Comparison of ENCODE assay signal across 9 cellular contexts in genomic region chr11:73321342-73322110, GRCh38. TPM values are rescaled to one million over a fixed set of nuclear protein-coding genes. Genes with fewer than 3 reads are reported as not detected.
DNase-seq lines count a peak whose midpoint lies in the region; ATAC-seq, FAIRE-seq and TF ChIP-seq lines count a peak whose summit lies in the region.
"Had no signal": no experiment of that assay in that cellular context is flagged by ENCODE, and none has a peak within 500 bp of the region (broad histone marks: within the 10 kb centered on the region; RNA-seq: fewer than 3 reads in every experiment).

No MANE protein-coding gene starts in this region.

- peak overlapping the region; percentile 72 for H3K4me2 ChIP-seq in astrocyte (ENCODE audit: low read length)
- peak overlapping the region; percentile 30; the same call in 1 of the 2 replicates for H3K4me2 ChIP-seq in HepG2 (ENCODE audit: low read depth, low read length)

- peak overlapping the region; percentile 79 for H3K9ac ChIP-seq in astrocyte (ENCODE audit: low read length)
- H3K9ac ChIP-seq in HepG2 (ENCODE audit: insufficient read depth, low read depth, low read length): no peak overlapping the region

- H3K4me3 ChIP-seq in Jurkat, Clone E6-1 (ENCODE audit: low read length): no peak overlapping the region
- H3K4me3 ChIP-seq in astrocyte (ENCODE audit: insufficient read depth, low read depth, low read length) (no peak overlapping the region), HepG2 (replicated peaks in 1 of 3; ENCODE audit: insufficient read depth in 1 of 3, low read depth in 2 of 3, low read length in 3 of 3) (no peak overlapping the region), thoracic aorta (peak overlapping the region; percentile 47)

- DNase-seq in Jurkat, Clone E6-1 (ENCODE audit: low read depth, low spot score): peak; percentile 23
- peak; percentile 70 for DNase-seq in astrocyte (ENCODE audit: low read depth)
- DNase-seq in HepG2 (ENCODE audit: low spot score): no peak
- DNase-seq in thoracic aorta (ENCODE audit: low spot score): no peak
- DNase-seq in DMS53 treated with DMSO at 0.1 percent for 48 hours (lab: John Stamatoyannopoulos, UW; ENCODE audit: unreplicated experiment): no peak
- DNase-seq: stimulated activated CD4-positive, alpha-beta T cell treated with anti-CD3 and anti-CD28 coated beads, Interleukin-2, amount 100 ng/mL, for 48 hours had no signal

- H2AFZ ChIP-seq in astrocyte (ENCODE audit: low read depth, low read length): no peak overlapping the region
- no peak overlapping the region for H2AFZ ChIP-seq in HepG2 (ENCODE audit: low read length)

- TF ChIP-seq EP300 in HepG2 (IDR thresholded peaks at IDR 0.05; ENCODE audit: low read depth in 2 of 2, low read length in 2 of 2): no peak
- no peak for TF ChIP-seq EP300 in HepG2 (CRISPR knock-in tag; IDR thresholded peaks at IDR 0.05; ENCODE audit: borderline replicate concordance)

- H3K79me2 ChIP-seq in astrocyte (ENCODE audit: insufficient read depth, low read length): peaks cover 96% of the 10 kb centered on the region
- peaks cover 36% of the 10 kb centered on the region for H3K79me2 ChIP-seq in HepG2 (ENCODE audit: insufficient read depth, low read length)

- peaks cover 51% of the 10 kb centered on the region for H4K20me1 ChIP-seq in astrocyte (ENCODE audit: insufficient read depth, low read length)
- peaks cover 10% of the 10 kb centered on the region for H4K20me1 ChIP-seq in HepG2 (ENCODE audit: insufficient read depth, low read length)

- intact Hi-C loops in HepG2 (cut with micrococcal nuclease; ENCODE audit: unreplicated experiment): no loop called here

- no peak for TF ChIP-seq POLR2A in HepG2 (IDR thresholded peaks at IDR 0.05; ENCODE audit: insufficient read depth in 1 of 2, low read depth in 2 of 2, low read length in 2 of 2)

- peak overlapping the region; percentile 93 for H3K27ac Mint-ChIP-seq in astrocyte (ENCODE audit: unreplicated experiment)

- POLR2A ChIA-PET in HepG2 (lab: Yijun Ruan, JAX): interaction anchor here (1.0 to 6.3 kb wide), 3 partner anchors 7 to 12 kb away, joined by 3 to 35 read pairs (median 7); no protein-coding TSS in a partner anchor

- CTCF ChIA-PET in HepG2 (lab: Yijun Ruan, JAX; ENCODE audit: low intra/inter-chr PET ratio, low total read pairs): no interaction called here

- in situ Hi-C loops in HepG2 (cut with HindIII; ENCODE audit: extremely low pct_ligation_motif_present, low pct_unique_long_range_greater_than_20kb): no loop called here

- no peak for TF ChIP-seq CTCF in astrocyte (IDR thresholded peaks at IDR 0.05; ENCODE audit: insufficient read depth, low read depth, low read length)
- TF ChIP-seq CTCF in HepG2 (CRISPR knock-in tag; IDR thresholded peaks at IDR 0.05): peak; percentile 21; the same call in 1 of the 2 replicates
- no peak for TF ChIP-seq CTCF in thoracic aorta (IDR thresholded peaks at IDR 0.05)

- H3K4me1 ChIP-seq in astrocyte (ENCODE audit: insufficient read depth, low read length) (peaks cover 66% of the 10 kb centered on the region), HepG2 (ENCODE audit: insufficient read depth, low read length) (peaks cover 83% of the 10 kb centered on the region), thoracic aorta (ENCODE audit: control insufficient read depth in 1 of 2, low read depth in 2 of 2) (peaks cover 85 to 99% of the 10 kb centered on the region in 2 donors)

- peaks cover 61% of the 10 kb centered on the region for H3K4me1 Mint-ChIP-seq in astrocyte (ENCODE audit: low read depth, unreplicated experiment)

- no peak for TF ChIP-seq RAD21 in HepG2 (CRISPR knock-in tag; IDR thresholded peaks at IDR 0.05)

- no peak overlapping the region for H3K4me3 Mint-ChIP-seq in astrocyte (ENCODE audit: unreplicated experiment)

- no peak for ATAC-seq in HepG2
- no peak for ATAC-seq in thoracic aorta (ENCODE audit: insufficient number of reproducible peaks, low FRiP score, low read depth)
- ATAC-seq in HG03139 (IDR thresholded peaks at IDR 0.05; ENCODE audit: unreplicated experiment): no peak
- ATAC-seq in HG02852 (IDR thresholded peaks at IDR 0.05; ENCODE audit: unreplicated experiment): no peak

- FAIRE-seq in astrocyte (lab: Jason Lieb, UNC): no peak
- no peak for FAIRE-seq in HepG2 (lab: Jason Lieb, UNC)
- FAIRE-seq: colon had no signal

- WGBS in HepG2 (ENCODE audit: low lambda C conversion rate): 56% methylated on average over 10 of the region's 11 CpGs

- H3K36me3 Mint-ChIP-seq in astrocyte (ENCODE audit: low read depth, unreplicated experiment): peaks cover 5% of the 10 kb centered on the region

- H3K27me3 Mint-ChIP-seq in astrocyte (ENCODE audit: low read depth, unreplicated experiment): no peaks in the 10 kb centered on the region

- no peaks in the 10 kb centered on the region for H3K9me3 Mint-ChIP-seq in astrocyte (ENCODE audit: unreplicated experiment)

- no TSS peak for BruUV-seq in HepG2 (replicated peaks; lab: Mats Ljungman, UMichigan)

- H3K9me3 ChIP-seq in astrocyte (ENCODE audit: insufficient read depth, low read depth, low read length) (no peaks in the 10 kb centered on the region), HepG2 (ENCODE audit: low read length) (no peaks in the 10 kb centered on the region), thoracic aorta (no peaks in the 10 kb centered on the region)

- no peaks in the 10 kb centered on the region for H3K27me3 ChIP-seq in astrocyte (ENCODE audit: insufficient read depth, low read length)
- H3K27me3 ChIP-seq in HepG2 (ENCODE audit: control insufficient read depth in 1 of 2, insufficient read depth in 2 of 2, low read length in 2 of 2): no peaks in the 10 kb centered on the region
- H3K27me3 ChIP-seq in thoracic aorta (replicated peaks; ENCODE audit: insufficient read depth): no peaks in the 10 kb centered on the region

- peak overlapping the region; percentile 82 for H3K27ac ChIP-seq in astrocyte (ENCODE audit: low read depth, low read length)
- H3K27ac ChIP-seq in HepG2 (ENCODE audit: extremely low read length, insufficient read depth, low read length): no peak overlapping the region
- peak overlapping the region; percentile 98 to 100 for H3K27ac ChIP-seq in thoracic aorta

- no peaks in the 10 kb centered on the region for H3K36me3 ChIP-seq in astrocyte (ENCODE audit: insufficient read depth, low read length)
- peaks cover 3 to 21% of the 10 kb centered on the region in 2 experiments; a peak in 4 of 5 replicates for H3K36me3 ChIP-seq in HepG2 (replicated peaks in 1 of 2; ENCODE audit: control insufficient read depth in 1 of 2, insufficient read depth in 2 of 2, low read length in 2 of 2)
- H3K36me3 ChIP-seq in thoracic aorta: peaks cover 3% of the 10 kb centered on the region

RNA-seq across cellular contexts. Expression of gene ARHGEF17, which starts 13.4 kb away (rescaled TPM):
- 4.4 TPM for polyA plus RNA-seq in Jurkat, Clone E6-1 (2012; ENCODE audit: insufficient read depth, insufficient read length)
- 59.7 and 66.4 TPM in 2 replicates for total RNA-seq in astrocyte
- total RNA-seq in HepG2 (2016; rRNA removed; fragmentation: Illumina TruSeq; extraction: Trizol): 5.7 and 10.7 TPM in 2 replicates
- 4.6 and 5.1 TPM in 2 replicates for total RNA-seq in HepG2 (2016; cell fraction: cytosol; rRNA removed; fragmentation: Illumina TruSeq; extraction: Trizol; ENCODE audit: low read depth)
- 3.7 and 12.1 TPM in 2 replicates for total RNA-seq in HepG2 (2016; cell fraction: insoluble cytoplasmic fraction; rRNA removed; fragmentation: Illumina TruSeq; extraction: Trizol)
- total RNA-seq in HepG2 (2016; cell fraction: membrane; rRNA removed; fragmentation: Illumina TruSeq; extraction: Trizol): 3.3 and 3.8 TPM in 2 replicates
- 20.3 and 20.6 TPM in 2 replicates for total RNA-seq in HepG2 (2016; cell fraction: nucleus; rRNA removed; fragmentation: Illumina TruSeq; extraction: Trizol)
- 28.8 and 37.7 TPM in 2 replicates for polyA plus RNA-seq in HepG2 (2011; rRNA removed)
- polyA plus RNA-seq in HepG2 (2011; cell fraction: cytosol; rRNA removed): 7.4 and 13.6 TPM in 2 replicates
- 250 and 318 TPM in 2 replicates for polyA plus RNA-seq in HepG2 (2011; cell fraction: nucleus; rRNA removed)
- 17.9 and 20.3 TPM in 2 replicates for polyA plus RNA-seq in HepG2 (2012)
- polyA plus RNA-seq in HepG2 (2016; cell fraction: cytosol; fragmentation: Illumina TruSeq; extraction: Trizol; ENCODE audit: low read depth): 0.35 and 0.64 TPM in 2 replicates
- 5.4 and 7.1 TPM in 2 replicates for polyA plus RNA-seq in HepG2 (2016; cell fraction: insoluble cytoplasmic fraction; fragmentation: Illumina TruSeq; extraction: Trizol; ENCODE audit: low read depth)
- 0.76 and 0.94 TPM in 2 replicates for polyA plus RNA-seq in HepG2 (2016; cell fraction: membrane; fragmentation: Illumina TruSeq; extraction: Trizol; ENCODE audit: low read depth)
- 83.1 and 89.4 TPM in 2 replicates for polyA plus RNA-seq in HepG2 (2016; cell fraction: nucleus; fragmentation: Illumina TruSeq; extraction: Trizol; ENCODE audit: insufficient read depth, low read depth)
- 41.7 and 126 TPM in 2 replicates for polyA minus RNA-seq in HepG2 (2011; rRNA and poly(A)+ RNA removed; ENCODE audit: low replicate concordance)
- polyA minus RNA-seq in HepG2 (2011; cell fraction: cytosol; rRNA and poly(A)+ RNA removed): 13.5 and 20.6 TPM in 2 replicates
- polyA minus RNA-seq in HepG2 (2011; cell fraction: nucleus; rRNA and poly(A)+ RNA removed): 85.9 and 99.9 TPM in 2 replicates
- 100 to 1,000 TPM; 244 to 308 TPM for total RNA-seq in thoracic aorta

RNA-seq across cellular contexts. Expression of gene P2RY6, which starts 49.4 kb away (rescaled TPM):
- polyA plus RNA-seq in Jurkat, Clone E6-1 (2012; ENCODE audit: insufficient read depth, insufficient read length): not detected
- total RNA-seq in astrocyte: 0.14 and 0.75 TPM in 2 replicates
- 0.11 and 0.29 TPM in 2 replicates for total RNA-seq in HepG2 (2016; rRNA removed; fragmentation: Illumina TruSeq; extraction: Trizol)
- total RNA-seq in HepG2 (2016; cell fraction: cytosol; rRNA removed; fragmentation: Illumina TruSeq; extraction: Trizol; ENCODE audit: low read depth): 0.10 TPM in 1 of 2 replicates, not detected in the other
- total RNA-seq in HepG2 (2016; cell fraction: insoluble cytoplasmic fraction; rRNA removed; fragmentation: Illumina TruSeq; extraction: Trizol): 0.13 and 0.27 TPM in 2 replicates
- not detected in 2 replicates for total RNA-seq in HepG2 (2016; cell fraction: membrane; rRNA removed; fragmentation: Illumina TruSeq; extraction: Trizol)
- total RNA-seq in HepG2 (2016; cell fraction: nucleus; rRNA removed; fragmentation: Illumina TruSeq; extraction: Trizol): not detected in 2 replicates
- 0.09 and 0.29 TPM in 2 replicates for polyA plus RNA-seq in HepG2 (2011; rRNA removed)
- polyA plus RNA-seq in HepG2 (2011; cell fraction: cytosol; rRNA removed): 0.10 and 0.12 TPM in 2 replicates
- 0.05 and 0.35 TPM in 2 replicates for polyA plus RNA-seq in HepG2 (2011; cell fraction: nucleus; rRNA removed)
- polyA plus RNA-seq in HepG2 (2012): 0.24 TPM in 1 of 2 replicates, not detected in the other
- polyA plus RNA-seq in HepG2 (2016; cell fraction: cytosol; fragmentation: Illumina TruSeq; extraction: Trizol; ENCODE audit: low read depth): 0.05 and 0.06 TPM in 2 replicates
- 0.10 and 0.20 TPM in 2 replicates for polyA plus RNA-seq in HepG2 (2016; cell fraction: insoluble cytoplasmic fraction; fragmentation: Illumina TruSeq; extraction: Trizol; ENCODE audit: low read depth)
- polyA plus RNA-seq in HepG2 (2016; cell fraction: membrane; fragmentation: Illumina TruSeq; extraction: Trizol; ENCODE audit: low read depth): 0.10 and 0.17 TPM in 2 replicates
- polyA plus RNA-seq in HepG2 (2016; cell fraction: nucleus; fragmentation: Illumina TruSeq; extraction: Trizol; ENCODE audit: insufficient read depth, low read depth): 0.36 and 0.41 TPM in 2 replicates
- polyA minus RNA-seq in HepG2 (2011; rRNA and poly(A)+ RNA removed; ENCODE audit: low replicate concordance): 0.40 and 1.7 TPM in 2 replicates
- polyA minus RNA-seq in HepG2 (2011; cell fraction: cytosol; rRNA and poly(A)+ RNA removed): not detected in 2 replicates
- 0.12 and 0.26 TPM in 2 replicates for polyA minus RNA-seq in HepG2 (2011; cell fraction: nucleus; rRNA and poly(A)+ RNA removed)
- 10 to 100 TPM in 1 of 2 donors, 1 to 10 TPM in 1; 7.7 to 13.4 TPM for total RNA-seq in thoracic aorta

RNA-seq across cellular contexts. Expression of gene RELT, which starts 54.7 kb away (rescaled TPM):
- 12.2 TPM for polyA plus RNA-seq in Jurkat, Clone E6-1 (2012; ENCODE audit: insufficient read depth, insufficient read length)
- total RNA-seq in astrocyte (3.6 and 5.2 TPM in 2 replicates), HepG2 (2016; rRNA removed; fragmentation: Illumina TruSeq; extraction: Trizol) (1.6 and 4.7 TPM in 2 replicates), thoracic aorta (10 to 100 TPM in 1 of 2 donors, 1 to 10 TPM in 1; 6.5 to 14.2 TPM)
- 2.8 and 3.4 TPM in 2 replicates for total RNA-seq in HepG2 (2016; cell fraction: cytosol; rRNA removed; fragmentation: Illumina TruSeq; extraction: Trizol; ENCODE audit: low read depth)
- 1.8 and 4.7 TPM in 2 replicates for total RNA-seq in HepG2 (2016; cell fraction: insoluble cytoplasmic fraction; rRNA removed; fragmentation: Illumina TruSeq; extraction: Trizol)
- 4.0 and 4.2 TPM in 2 replicates for total RNA-seq in HepG2 (2016; cell fraction: membrane; rRNA removed; fragmentation: Illumina TruSeq; extraction: Trizol)
- 5.4 TPM in 2 replicates for total RNA-seq in HepG2 (2016; cell fraction: nucleus; rRNA removed; fragmentation: Illumina TruSeq; extraction: Trizol)
- 2.5 and 3.5 TPM in 2 replicates for polyA plus RNA-seq in HepG2 (2011; rRNA removed)
- polyA plus RNA-seq in HepG2 (2011; cell fraction: cytosol; rRNA removed): 2.1 and 3.1 TPM in 2 replicates
- 12.5 and 18.1 TPM in 2 replicates for polyA plus RNA-seq in HepG2 (2011; cell fraction: nucleus; rRNA removed)
- polyA plus RNA-seq in HepG2 (2012): 1.0 and 2.7 TPM in 2 replicates
- 0.36 and 0.55 TPM in 2 replicates for polyA plus RNA-seq in HepG2 (2016; cell fraction: cytosol; fragmentation: Illumina TruSeq; extraction: Trizol; ENCODE audit: low read depth)
- 1.4 TPM in 2 replicates for polyA plus RNA-seq in HepG2 (2016; cell fraction: insoluble cytoplasmic fraction; fragmentation: Illumina TruSeq; extraction: Trizol; ENCODE audit: low read depth)
- 0.68 and 0.80 TPM in 2 replicates for polyA plus RNA-seq in HepG2 (2016; cell fraction: membrane; fragmentation: Illumina TruSeq; extraction: Trizol; ENCODE audit: low read depth)
- polyA plus RNA-seq in HepG2 (2016; cell fraction: nucleus; fragmentation: Illumina TruSeq; extraction: Trizol; ENCODE audit: insufficient read depth, low read depth): 14.8 and 15.4 TPM in 2 replicates
- 7.0 and 19.1 TPM in 2 replicates for polyA minus RNA-seq in HepG2 (2011; rRNA and poly(A)+ RNA removed; ENCODE audit: low replicate concordance)
- 1.7 and 2.0 TPM in 2 replicates for polyA minus RNA-seq in HepG2 (2011; cell fraction: cytosol; rRNA and poly(A)+ RNA removed)
- 5.2 and 7.6 TPM in 2 replicates for polyA minus RNA-seq in HepG2 (2011; cell fraction: nucleus; rRNA and poly(A)+ RNA removed)

Comparison
In these comparisons a context has a peak if more than half of its experiments do, and no peak if none do; other contexts are left out.
1. DNase-seq: peak in Jurkat, Clone E6-1 (single experiment) and astrocyte (single experiment); none in HepG2 (single experiment), thoracic aorta (single experiment) and DMS53 treated with DMSO at 0.1 percent for 48 hours (single experiment).